Comparison of ENCODE assay signal across 8 cellular contexts in genomic region chr2:27353762-27354596, GRCh38. TPM values are rescaled to one million over a fixed set of nuclear protein-coding genes. Genes with fewer than 3 reads are reported as not detected.
DNase-seq lines count a peak whose midpoint lies in the region; ATAC-seq and TF ChIP-seq lines count a peak whose summit lies in the region.

No MANE protein-coding gene starts in this region.

- peaks cover 53% of the 10 kb centered on the region for H3K4me1 Mint-ChIP-seq in activated CD4-positive, alpha-beta T cell treated with anti-CD3 and anti-CD28 coated beads for 36 hours
- H3K4me1 Mint-ChIP-seq in dendritic cell treated with granulocyte-macrophage colony-stimulating factor and Interleukin-4, amounts not matched to agents 40 ng/mL and 50 ng/mL, for 4 days (ENCODE audit: low read depth): peaks cover 51% of the 10 kb centered on the region

- peak overlapping the region; percentile 31 for H3K27ac Mint-ChIP-seq in activated CD4-positive, alpha-beta T cell treated with anti-CD3 and anti-CD28 coated beads for 36 hours
- peak overlapping the region; percentile 67 for H3K27ac Mint-ChIP-seq in dendritic cell treated with granulocyte-macrophage colony-stimulating factor and Interleukin-4, amounts not matched to agents 40 ng/mL and 50 ng/mL, for 4 days

- H3K27me3 Mint-ChIP-seq in activated CD4-positive, alpha-beta T cell treated with anti-CD3 and anti-CD28 coated beads for 36 hours: no peaks in the 10 kb centered on the region
- H3K27me3 Mint-ChIP-seq in dendritic cell treated with granulocyte-macrophage colony-stimulating factor and Interleukin-4, amounts not matched to agents 40 ng/mL and 50 ng/mL, for 4 days: no peaks in the 10 kb centered on the region

- TF ChIP-seq POLR2A in gastrocnemius medialis (IDR thresholded peaks at IDR 0.05): no peak

- no peak for DNase-seq in activated CD4-positive, alpha-beta T cell treated with anti-CD3 and anti-CD28 coated beads for 36 hours
- no peak for DNase-seq in activated CD4-positive, alpha-beta T cell treated with anti-CD3 and anti-CD28 coated beads, Interleukin-2, amount 50 U/mL, for 4 hours
- DNase-seq in OCI-M1 (lab: John Stamatoyannopoulos, UW) (peak; percentile 90), gastrocnemius medialis (peak; percentile 40 to 80), NCI-H748 treated with DMSO at 0.1 percent for 48 hours (lab: John Stamatoyannopoulos, UW) (no peak), medulla oblongata (ENCODE audit: extremely low spot score) (no peak)

- H3K4me3 Mint-ChIP-seq in activated CD4-positive, alpha-beta T cell treated with anti-CD3 and anti-CD28 coated beads for 36 hours: peak overlapping the region; percentile 28
- no peak overlapping the region for H3K4me3 Mint-ChIP-seq in dendritic cell treated with granulocyte-macrophage colony-stimulating factor and Interleukin-4, amounts not matched to agents 40 ng/mL and 50 ng/mL, for 4 days

- no peak for TF ChIP-seq CTCF in gastrocnemius medialis (IDR thresholded peaks at IDR 0.05 in 4 of 5, conservative IDR thresholded peaks at IDR 0.05 in 1 of 5)

- H3K27me3 ChIP-seq in gastrocnemius medialis: no peaks in the 10 kb centered on the region

- H3K27ac ChIP-seq in gastrocnemius medialis: peak overlapping the region; percentile 92 to 99 (median 94)

- H3K36me3 Mint-ChIP-seq in activated CD4-positive, alpha-beta T cell treated with anti-CD3 and anti-CD28 coated beads for 36 hours (ENCODE audit: low read depth): peaks cover 26% of the 10 kb centered on the region
- H3K36me3 Mint-ChIP-seq in dendritic cell treated with granulocyte-macrophage colony-stimulating factor and Interleukin-4, amounts not matched to agents 40 ng/mL and 50 ng/mL, for 4 days (ENCODE audit: low read depth): peaks cover 58% of the 10 kb centered on the region

- ATAC-seq in activated CD4-positive, alpha-beta T cell treated with anti-CD3 and anti-CD28 coated beads for 36 hours: no peak
- ATAC-seq in gastrocnemius medialis (peak in 1 of 2 donors; percentile 29), HG03565 (IDR thresholded peaks at IDR 0.05; ENCODE audit: unreplicated experiment) (no peak)

- POLR2A ChIA-PET in activated CD4-positive, alpha-beta T cell treated with anti-CD3 and anti-CD28 coated beads for 36 hours (lab: Charles Lee): no interaction called here

- no peaks in the 10 kb centered on the region for H3K36me3 ChIP-seq in gastrocnemius medialis

- in situ Hi-C loops in gastrocnemius medialis (cut with MboI; ENCODE audit: low sequenced_read_pairs in 4 of 4): no loop called here

- H3K4me1 ChIP-seq in gastrocnemius medialis: peaks cover 42 to 53% of the 10 kb centered on the region in 2 donors

- H3K4me3 ChIP-seq in gastrocnemius medialis: no peak overlapping the region

- intact Hi-C loops in activated CD4-positive, alpha-beta T cell treated with anti-CD3 and anti-CD28 coated beads for 36 hours (cut with DNase I, micrococcal nuclease): no loop called here
- intact Hi-C loops in dendritic cell treated with granulocyte-macrophage colony-stimulating factor and Interleukin-4, amounts not matched to agents 40 ng/mL and 50 ng/mL, for 4 days (cut with micrococcal nuclease): loop anchor here (10.0 kb wide), 1 partner anchor 139 kb away; the partner anchor contains the start of genes ATRAID, CAD and SLC5A6
- intact Hi-C loops in gastrocnemius medialis (cut with DNase I; ENCODE audit: low total_unique reads): no loop called here

- CTCF ChIA-PET in activated CD4-positive, alpha-beta T cell treated with anti-CD3 and anti-CD28 coated beads for 36 hours (lab: Charles Lee): interaction anchor here (0.6 to 1.1 kb wide), 6 partner anchors 16 to 330 kb away, joined by 3 to 4 read pairs (median 4); partner anchors contain the start of genes ABHD1 and MPV17

- no peaks in the 10 kb centered on the region for H3K9me3 Mint-ChIP-seq in activated CD4-positive, alpha-beta T cell treated with anti-CD3 and anti-CD28 coated beads for 36 hours (ENCODE audit: low read depth)
- H3K9me3 Mint-ChIP-seq in dendritic cell treated with granulocyte-macrophage colony-stimulating factor and Interleukin-4, amounts not matched to agents 40 ng/mL and 50 ng/mL, for 4 days: no peaks in the 10 kb centered on the region

- H3K9me3 ChIP-seq in gastrocnemius medialis: no peaks in the 10 kb centered on the region

RNA-seq across cellular contexts. Expression of gene GTF3C2, which starts 2.6 kb away (rescaled TPM):
- 10 to 100 TPM; 60.3 to 70.2 TPM for total RNA-seq in activated CD4-positive, alpha-beta T cell treated with anti-CD3 and anti-CD28 coated beads for 36 hours
- total RNA-seq in gastrocnemius medialis: 10 to 100 TPM; 25.3 to 45.6 (median 40.5) TPM

RNA-seq across cellular contexts. Expression of gene EIF2B4, which starts 16.2 kb away (rescaled TPM):
- total RNA-seq in activated CD4-positive, alpha-beta T cell treated with anti-CD3 and anti-CD28 coated beads for 36 hours: 10 to 100 TPM; 31.0 to 39.2 TPM
- total RNA-seq in gastrocnemius medialis: 10 to 100 TPM; 50.5 to 57.9 (median 53.8) TPM

RNA-seq across cellular contexts. Expression of gene SNX17, which starts 16.4 kb away (rescaled TPM):
- 10 to 100 TPM; 63.9 to 82.1 TPM for total RNA-seq in activated CD4-positive, alpha-beta T cell treated with anti-CD3 and anti-CD28 coated beads for 36 hours
- 10 to 100 TPM; 47.2 to 91.5 (median 56.3) TPM for total RNA-seq in gastrocnemius medialis

RNA-seq across cellular contexts. Expression of gene ZNF513, which starts 26.6 kb away (rescaled TPM):
- 10 to 100 TPM in 1 of 2 experiments, 1 to 10 TPM in 1; 7.7 to 10.5 TPM for total RNA-seq in activated CD4-positive, alpha-beta T cell treated with anti-CD3 and anti-CD28 coated beads for 36 hours
- total RNA-seq in gastrocnemius medialis: 1 to 10 TPM; 2.0 to 7.6 (median 4.5) TPM

RNA-seq across cellular contexts. Expression of gene MPV17, which starts 31.1 kb away (rescaled TPM):
- 100 to 1,000 TPM in 1 of 2 experiments, 10 to 100 TPM in 1; 93.4 to 103 TPM for total RNA-seq in activated CD4-positive, alpha-beta T cell treated with anti-CD3 and anti-CD28 coated beads for 36 hours
- 10 to 100 TPM in 3 of 4 donors, 1 to 10 TPM in 1; 9.9 to 16.0 (median 11.5) TPM for total RNA-seq in gastrocnemius medialis

Comparison
In these comparisons a context has a peak if more than half of its experiments do, and no peak if none do; other contexts are left out.
1. DNase-seq: peak in OCI-M1 (single experiment) and gastrocnemius medialis (2 of 2); none in activated CD4-positive, alpha-beta T cell treated with anti-CD3 and anti-CD28 coated beads for 36 hours (single experiment), activated CD4-positive, alpha-beta T cell treated with anti-CD3 and anti-CD28 coated beads, Interleukin-2, amount 50 U/mL, for 4 hours (0 of 2), NCI-H748 treated with DMSO at 0.1 percent for 48 hours (single experiment) and medulla oblongata (single experiment).